31 cellular contexts compared by ENCODE assay signal in genomic region chr10:129309565-129309964, GRCh38.
"Had no signal": no experiment of that assay in that cellular context is flagged by ENCODE, and none has a peak within 500 bp of the region (broad histone marks: within the 10 kb centered on the region; RNA-seq: fewer than 3 reads in every experiment).

No MANE protein-coding gene starts in this region.

- H3K27me3 ChIP-seq: ascending aorta, cardiac muscle cell had no signal

- H3K27ac ChIP-seq: ascending aorta, cardiac muscle cell, WERI-Rb-1 had no signal

- DNase-seq: activated CD4-positive, alpha-beta memory T cell treated with anti-CD3 and anti-CD28 coated beads, Interleukin-2, amount 10 ng/mL, durations not matched to agents 7 days and 5 days; activated CD4-positive, alpha-beta T cell treated with anti-CD3 and anti-CD28 coated beads for 1 hour; activated CD4-positive, alpha-beta T cell treated with anti-CD3 and anti-CD28 coated beads for 36 hours; activated CD4-positive, alpha-beta T cell treated with anti-CD3 and anti-CD28 coated beads for 48 hours; activated CD4-positive, alpha-beta T cell treated with anti-CD3 and anti-CD28 coated beads, Interleukin-2, amount 10 ng/mL, durations not matched to agents 7 days and 5 days; activated CD4-positive, alpha-beta T cell treated with anti-CD3 and anti-CD28 coated beads, Interleukin-2, amount 50 U/mL, for 48 hours; activated CD4-positive, CD25-positive, alpha-beta regulatory T cell; activated CD8-positive, alpha-beta memory T cell treated with anti-CD3 and anti-CD28 coated beads for 24 hours; activated CD8-positive, alpha-beta memory T cell treated with anti-CD3 and anti-CD28 coated beads, Interleukin-2, amount 10 ng/mL, durations not matched to agents 7 days and 5 days; activated CD8-positive, alpha-beta memory T cell treated with anti-CD3 and anti-CD28 coated beads, Interleukin-2, amount 50 U/mL, for 48 hours; activated CD8-positive, alpha-beta T cell treated with anti-CD3 and anti-CD28 coated beads, Interleukin-2, amount 10 ng/mL, durations not matched to agents 7 days and 5 days; activated effector memory CD4-positive, alpha-beta T cell treated with Interleukin-2 at 50 U/mL for 16 hours; activated gamma-delta T cell; activated naive CD4-positive, alpha-beta T cell treated with anti-CD3 and anti-CD28 coated beads, Interleukin-2, amount 10 ng/mL, durations not matched to agents 7 days and 5 days; activated naive CD4-positive, alpha-beta T cell treated with Interleukin-2 at 50 U/mL for 16 hours; activated naive CD8-positive, alpha-beta T cell treated with anti-CD3 and anti-CD28 coated beads, Interleukin-2, amount 10 ng/mL, durations not matched to agents 7 days and 5 days; activated naive CD8-positive, alpha-beta T cell treated with anti-CD3 and anti-CD28 coated beads, Interleukin-2, amount 50 U/mL, for 24 hours; activated T-cell treated with anti-CD3 and anti-CD28 coated beads, Interleukin-2, amount 50 U/mL, for 24 hours; activated T-cell treated with anti-CD3 and anti-CD28 coated beads, Interleukin-2, amount 50 U/mL, for 48 hours; amygdala; anterior cingulate cortex; caudate nucleus; cerebellar nuclear complex; T-helper 1 cell; T-helper 2 cell; T-helper 9 cell; WERI-Rb-1 had no signal

- ATAC-seq: activated CD4-positive, alpha-beta T cell treated with anti-CD3 and anti-CD28 coated beads for 36 hours; activated CD4-positive, CD25-positive, alpha-beta regulatory T cell treated with anti-CD3 and anti-CD28 coated beads, Interleukin-2, amount 50 U/mL, for 24 hours; activated CD8-positive, alpha-beta memory T cell treated with anti-CD3 and anti-CD28 coated beads, Interleukin-2, amount 10 ng/mL, durations not matched to agents 7 days and 5 days; activated CD8-positive, alpha-beta T cell treated with anti-CD3 and anti-CD28 coated beads, Interleukin-2, amount 10 ng/mL, durations not matched to agents 7 days and 5 days; activated naive CD8-positive, alpha-beta T cell treated with anti-CD3 and anti-CD28 coated beads, Interleukin-2, amount 50 U/mL, for 24 hours; WTC11 had no signal

- H3K36me3 ChIP-seq: ascending aorta, cardiac muscle cell, WERI-Rb-1 had no signal

- H3K4me3 ChIP-seq: ascending aorta, cardiac muscle cell had no signal

- H3K9me3 ChIP-seq: ascending aorta had no signal

- H3K4me1 ChIP-seq: ascending aorta had no signal
